Comparison of ENCODE assay signal across 8 cellular contexts in genomic region chr5:179166886-179167841, GRCh38.
A peak's percentile ranks its signal among the peaks of the same experiment; 100 is the strongest.
DNase-seq lines count a peak whose midpoint lies in the region; ATAC-seq and TF ChIP-seq lines count a peak whose summit lies in the region.

No MANE protein-coding gene starts in this region.

- H3K4me1 Mint-ChIP-seq in brain (peaks cover 18% of the 10 kb centered on the region), immature natural killer cell (peaks cover 3 to 7% of the 10 kb centered on the region in 2 donors)

- H3K27ac Mint-ChIP-seq in brain (no peak overlapping the region), immature natural killer cell (no peak overlapping the region)

- peaks cover 0 to 11% (median 0%) of the 10 kb centered on the region in 5 experiments for H3K9me3 Mint-ChIP-seq in brain
- no peaks in the 10 kb centered on the region for H3K9me3 Mint-ChIP-seq in immature natural killer cell

- ATAC-seq in HG03159 (IDR thresholded peaks at IDR 0.05; ENCODE audit: unreplicated experiment): peak; percentile 71

- H3K27me3 Mint-ChIP-seq in brain (peaks cover 11% of the 10 kb centered on the region), immature natural killer cell (ENCODE audit: low read depth in 3 of 3) (peaks cover 0 to 3% (median 0%) of the 10 kb centered on the region in 3 donors)

- H3K4me3 ChIP-seq in GM06990 (replicated peaks; ENCODE audit: low read depth, low read length): no peak overlapping the region

- H3K4me3 Mint-ChIP-seq in brain: peak overlapping the region in 4 of 5 experiments; percentile 18 to 64 (median 46)
- peak overlapping the region; percentile 48 to 69 (median 62) for H3K4me3 Mint-ChIP-seq in immature natural killer cell

- no peaks in the 10 kb centered on the region for H3K36me3 ChIP-seq in GM06990 (ENCODE audit: control insufficient read depth, insufficient read depth, low read length)

- no peaks in the 10 kb centered on the region for H3K27me3 ChIP-seq in GM06990 (replicated peaks; ENCODE audit: control insufficient read depth, insufficient read depth, low read length)

- H3K36me3 Mint-ChIP-seq in brain: no peaks in the 10 kb centered on the region
- no peaks in the 10 kb centered on the region for H3K36me3 Mint-ChIP-seq in immature natural killer cell

- peak; percentile 48 for DNase-seq in GM06990 (ENCODE audit: extremely low read depth, insufficient read length)
- peak; percentile 53 for DNase-seq in UCSD-AML1 (lab: John Stamatoyannopoulos, UW; ENCODE audit: unreplicated experiment)
- DNase-seq in immature natural killer cell: peak; percentile 51 to 58 (median 58)
- peak; percentile 31 to 47 for DNase-seq in stimulated activated CD4-positive, alpha-beta T cell treated with anti-CD3 and anti-CD28 coated beads, Interleukin-12 subunit alpha, Interleukin-12 subunit beta, amount 100 ng/mL, for 24 hours (ENCODE audit: low read depth in 2 of 2)
- DNase-seq in NCI-H1694 treated with DMSO at 0.1 percent for 48 hours (lab: John Stamatoyannopoulos, UW): no peak
- no peak for DNase-seq in H4 (ENCODE audit: low spot score)

- peak; percentile 39 for TF ChIP-seq CTCF in GM06990 (IDR thresholded peaks at IDR 0.05; ENCODE audit: insufficient read depth, low read length, poor library complexity, severe bottlenecking)
- peak; percentile 97 to 99 for TF ChIP-seq CTCF in brain (conservative IDR thresholded peaks at IDR 0.05)

Comparison
In these comparisons a context has a peak if more than half of its experiments do, and no peak if none do; other contexts are left out.
1. DNase-seq: peak in GM06990 (single experiment), UCSD-AML1 (single experiment), immature natural killer cell (3 of 3) and stimulated activated CD4-positive, alpha-beta T cell treated with anti-CD3 and anti-CD28 coated beads, Interleukin-12 subunit alpha, Interleukin-12 subunit beta, amount 100 ng/mL, for 24 hours (2 of 2); none in NCI-H1694 treated with DMSO at 0.1 percent for 48 hours (single experiment) and H4 (single experiment).